Comparison of ENCODE assay signal across 16 cellular contexts in the genomic region with DNA sequence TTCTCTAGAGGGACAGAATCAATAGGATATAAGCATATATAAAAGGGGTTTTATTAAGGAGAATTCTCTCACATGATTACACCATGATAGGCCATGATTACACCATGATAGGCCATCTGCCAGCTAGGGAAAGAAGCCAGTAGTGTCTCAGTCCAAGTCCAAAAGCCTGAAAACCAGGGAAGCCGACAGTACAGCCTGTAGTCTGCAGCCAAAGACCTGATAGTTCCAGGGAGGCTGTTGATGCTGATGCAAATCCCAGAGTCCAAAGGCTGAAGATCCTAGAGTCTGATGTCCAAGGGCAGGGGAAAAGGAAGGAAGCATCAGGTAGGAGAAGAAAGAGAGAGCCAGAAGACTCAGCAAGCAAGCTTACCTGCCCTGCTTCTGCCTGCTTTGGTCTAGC.
DNase-seq lines count a peak whose midpoint lies in the region; ATAC-seq and TF ChIP-seq lines count a peak whose summit lies in the region.
"Had no signal": no experiment of that assay in that cellular context is flagged by ENCODE, and none has a peak within 500 bp of the region (broad histone marks: within the 10 kb centered on the region; RNA-seq: fewer than 3 reads in every experiment).

No MANE protein-coding gene starts in this region.

- no peaks in the 10 kb centered on the region for H3F3A ChIP-seq in GM23338 (replicated peaks; ENCODE audit: low read depth)

- no peak for TF ChIP-seq CTCF in GM23338 (conservative IDR thresholded peaks at IDR 0.05; ENCODE audit: low read depth in 2 of 2)
- no peak for TF ChIP-seq CTCF in fibroblast of mammary gland (conservative IDR thresholded peaks at IDR 0.05; ENCODE audit: control insufficient read depth, insufficient read depth, low read depth, low read length)

- H3K9me2 ChIP-seq in GM23338 (ENCODE audit: insufficient read depth) = 0 out of 2 replicates have a peak, but pooled peaks cover 5% of the 10 kb centered on the region

- DNase-seq in NCI-H82 (lab: John Stamatoyannopoulos, UW) (peak; percentile 29), NCI-H82 treated with DMSO at 0.1 percent for 48 hours (lab: John Stamatoyannopoulos, UW; ENCODE audit: unreplicated experiment) (no peak), GM23338 (ENCODE audit: low spot score) (no peak), fibroblast of mammary gland (ENCODE audit: low read depth) (peak; percentile 16), sciatic nerve (ENCODE audit: low spot score) (peak; percentile 53), NCI-H510A treated with DMSO at 0.1 percent for 48 hours (lab: John Stamatoyannopoulos, UW) (no peak)
- DNase-seq: CD8-positive, alpha-beta memory T cell; DND-41; HCEC 1CT; Kasumi-1; NCI-H187; NCI-H748 treated with DMSO at 0.1 percent for 48 hours; PC-9 had no signal

- H3K4me1 Mint-ChIP-seq in GM23338 = peaks cover 13% of the 10 kb centered on the region; the same call in 2 of the 3 replicates

- H3K36me3 ChIP-seq in GM23338 (ENCODE audit: insufficient read depth) = no peaks in the 10 kb centered on the region
- H3K36me3 ChIP-seq: BLaER1 treated with 17β-estradiol and CSF1 and Interleukin-3, amounts not matched to agents 10 nM and 100 nM had no signal

- H3K27me3 Mint-ChIP-seq in GM23338 (ENCODE audit: insufficient read depth, low read depth, poor library complexity) = no peaks in the 10 kb centered on the region
- H3K27me3 Mint-ChIP-seq: CD8-positive, alpha-beta memory T cell had no signal

- no peak overlapping the region for H3K27ac Mint-ChIP-seq in GM23338

- 0 out of 2 replicates have a peak overlapping the region, but pooled peaks have one; percentile 49 for H2AFZ ChIP-seq in GM23338
- H2AFZ ChIP-seq: PC-9 had no signal

- H3K4me3 ChIP-seq in GM23338 (no peak overlapping the region), fibroblast of mammary gland (ENCODE audit: control insufficient read depth, low read depth, low read length) (no peak overlapping the region)
- H3K4me3 ChIP-seq: A549; BLaER1 treated with 17β-estradiol and CSF1 and Interleukin-3, amounts not matched to agents 10 nM and 100 nM; PC-9 had no signal

- ATAC-seq in GM23338 (no peak), sciatic nerve (peak; percentile 62), GM21723 (IDR thresholded peaks at IDR 0.05; ENCODE audit: unreplicated experiment) (no peak)
- ATAC-seq: A549 had no signal

- intact Hi-C loops in sciatic nerve (cut with DNase I) = no loop called here

- no peak overlapping the region for H3K27ac ChIP-seq in GM23338 (ENCODE audit: low read depth)
- H3K27ac ChIP-seq: A549; BLaER1 treated with 17β-estradiol and CSF1 and Interleukin-3, amounts not matched to agents 10 nM and 100 nM; PC-9 had no signal

- H3K79me2 ChIP-seq in GM23338 (replicated peaks; ENCODE audit: insufficient read depth) = no peaks in the 10 kb centered on the region

- no peaks in the 10 kb centered on the region for H4K20me1 ChIP-seq in GM23338 (replicated peaks; ENCODE audit: insufficient read depth)
- H4K20me1 ChIP-seq: BLaER1 treated with 17β-estradiol and CSF1 and Interleukin-3, amounts not matched to agents 10 nM and 100 nM had no signal

- H3K4me2 ChIP-seq in GM23338 = no peak overlapping the region
- H3K4me2 ChIP-seq: A549; BLaER1 treated with 17β-estradiol and CSF1 and Interleukin-3, amounts not matched to agents 10 nM and 100 nM; PC-9 had no signal

- no peaks in the 10 kb centered on the region for H3K36me3 Mint-ChIP-seq in GM23338 (ENCODE audit: low read depth)
- H3K36me3 Mint-ChIP-seq: CD8-positive, alpha-beta memory T cell had no signal

- no peak overlapping the region for H3K4me3 Mint-ChIP-seq in GM23338
- H3K4me3 Mint-ChIP-seq: CD8-positive, alpha-beta memory T cell had no signal

- H3K9me3 Mint-ChIP-seq in GM23338 = no peaks in the 10 kb centered on the region

- H3K27me3 ChIP-seq in GM23338 (ENCODE audit: insufficient read depth) = no peaks in the 10 kb centered on the region
- H3K27me3 ChIP-seq: BLaER1 treated with 17β-estradiol and CSF1 and Interleukin-3, amounts not matched to agents 10 nM and 100 nM had no signal

- peaks cover 5% of the 10 kb centered on the region; the same call in 1 of the 2 replicates for H3K4me1 ChIP-seq in GM23338 (ENCODE audit: insufficient read depth)
- H3K4me1 ChIP-seq: A549 had no signal

TF ChIP-seq in GM23338, 12 proteins besides CTCF, POLR2A, EP300 and RAD21:
- TF ChIP-seq POLR2AphosphoS5 (IDR thresholded peaks at IDR 0.05; ENCODE audit: low read depth) = no peak
- TF ChIP-seq NANOG (IDR thresholded peaks at IDR 0.05; ENCODE audit: borderline replicate concordance) = no peak
- TF ChIP-seq EZH2phosphoT487 (IDR thresholded peaks at IDR 0.05; ENCODE audit: unreplicated experiment) = no peak
- no peak for TF ChIP-seq EZH2 (IDR thresholded peaks at IDR 0.05; ENCODE audit: low read depth, unreplicated experiment)
- no peak for TF ChIP-seq ETS1 (IDR thresholded peaks at IDR 0.05)
- no peak for TF ChIP-seq CREB1 (CRISPR knock-in tag; IDR thresholded peaks at IDR 0.05; ENCODE audit: low read depth)
- no peak for TF ChIP-seq ZNF114 (CRISPR knock-in tag; IDR thresholded peaks at IDR 0.05)
- TF ChIP-seq STAT1 (IDR thresholded peaks at IDR 0.05; ENCODE audit: unreplicated experiment) = no peak

Comparison
In these comparisons a context has a peak if more than half of its experiments do, and no peak if none do; other contexts are left out.
1. DNase-seq: peak in NCI-H82 (single experiment), fibroblast of mammary gland (single experiment) and sciatic nerve (single experiment); none in NCI-H82 treated with DMSO at 0.1 percent for 48 hours (single experiment), GM23338 (single experiment) and NCI-H510A treated with DMSO at 0.1 percent for 48 hours (single experiment).